Comparison of ENCODE assay signal across 16 cellular contexts in genomic region chr16:24826096-24826690, GRCh38. TPM values are rescaled to one million over a fixed set of nuclear protein-coding genes. Genes with fewer than 3 reads are reported as not detected.
"Had no signal": no experiment of that assay in that cellular context is flagged by ENCODE, and none has a peak within 500 bp of the region (broad histone marks: within the 10 kb centered on the region; RNA-seq: fewer than 3 reads in every experiment).

No MANE protein-coding gene starts in this region.

- H3K27me3 ChIP-seq: adrenal gland, heart left ventricle, sigmoid colon, SJCRH30, testis had no signal

- H3K9me3 ChIP-seq: adrenal gland, heart left ventricle, sigmoid colon, SJCRH30, testis had no signal

- H3K27ac ChIP-seq: adrenal gland, SJCRH30, testis had no signal

- H3K9me3 Mint-ChIP-seq: activated CD4-positive, alpha-beta memory T cell treated with anti-CD3 and anti-CD28 coated beads for 36 hours; activated naive CD4-positive, alpha-beta T cell treated with anti-CD3 and anti-CD28 coated beads for 36 hours; activated T-helper 1 cell treated with anti-CD3 and anti-CD28 coated beads, Interleukin-12 subunit alpha, Interleukin-12 subunit beta, Interleukin-2, Interleukin-4 antibody, amounts not matched to agents 30 ng/mL and 10 ng/mL and 1 ng/mL, durations not matched to agents 14 hours and 24 hours and 36 hours had no signal

- H3K4me3 Mint-ChIP-seq: activated CD4-positive, alpha-beta memory T cell treated with anti-CD3 and anti-CD28 coated beads for 36 hours; activated naive CD4-positive, alpha-beta T cell treated with anti-CD3 and anti-CD28 coated beads for 36 hours; activated T-helper 1 cell treated with anti-CD3 and anti-CD28 coated beads, Interleukin-12 subunit alpha, Interleukin-12 subunit beta, Interleukin-2, Interleukin-4 antibody, amounts not matched to agents 30 ng/mL and 10 ng/mL and 1 ng/mL, durations not matched to agents 14 hours and 24 hours and 36 hours had no signal

- H3K4me1 ChIP-seq: adrenal gland, SJCRH30 had no signal

- ATAC-seq: heart left ventricle; left lobe of liver; stimulated activated naive CD8-positive, alpha-beta T cell treated with anti-CD3 and anti-CD28 coated beads, Interleukin-15, Interleukin-2, amounts not matched to agents 100 U/mL and 50 U/mL, for 24 hours had no signal

- DNase-seq: activated CD4-positive, alpha-beta memory T cell treated with anti-CD3 and anti-CD28 coated beads for 36 hours; activated naive CD4-positive, alpha-beta T cell treated with anti-CD3 and anti-CD28 coated beads for 36 hours; central memory CD4-positive, alpha-beta T cell; dermis blood vessel endothelial cell; foreskin melanocyte; heart left ventricle; sigmoid colon; SJCRH30; stimulated activated CD4-positive, alpha-beta T cell treated with anti-CD3 and anti-CD28 coated beads, Interleukin-2, amount 100 ng/mL, for 48 hours; stimulated activated naive CD8-positive, alpha-beta T cell treated with anti-CD3 and anti-CD28 coated beads, Interleukin-15, Interleukin-2, amounts not matched to agents 100 U/mL and 50 U/mL, for 24 hours; testis had no signal

- H3K27me3 Mint-ChIP-seq: activated CD4-positive, alpha-beta memory T cell treated with anti-CD3 and anti-CD28 coated beads for 36 hours had no signal

- H3K4me3 ChIP-seq: adrenal gland, heart left ventricle, sigmoid colon, SJCRH30, testis had no signal

- H3K27ac Mint-ChIP-seq: activated CD4-positive, alpha-beta memory T cell treated with anti-CD3 and anti-CD28 coated beads for 36 hours; activated naive CD4-positive, alpha-beta T cell treated with anti-CD3 and anti-CD28 coated beads for 36 hours; activated T-helper 1 cell treated with anti-CD3 and anti-CD28 coated beads, Interleukin-12 subunit alpha, Interleukin-12 subunit beta, Interleukin-2, Interleukin-4 antibody, amounts not matched to agents 30 ng/mL and 10 ng/mL and 1 ng/mL, durations not matched to agents 14 hours and 24 hours and 36 hours had no signal

RNA-seq across cellular contexts. Expression of gene SLC5A11, which starts 19.6 kb away (rescaled TPM):
- total RNA-seq: activated naive CD4-positive, alpha-beta T cell treated with anti-CD3 and anti-CD28 coated beads for 36 hours; myocyte; posterior vena cava had no signal
- polyA plus RNA-seq: heart left ventricle had no signal
